30 cellular contexts compared by ENCODE assay signal in the genomic region with DNA sequence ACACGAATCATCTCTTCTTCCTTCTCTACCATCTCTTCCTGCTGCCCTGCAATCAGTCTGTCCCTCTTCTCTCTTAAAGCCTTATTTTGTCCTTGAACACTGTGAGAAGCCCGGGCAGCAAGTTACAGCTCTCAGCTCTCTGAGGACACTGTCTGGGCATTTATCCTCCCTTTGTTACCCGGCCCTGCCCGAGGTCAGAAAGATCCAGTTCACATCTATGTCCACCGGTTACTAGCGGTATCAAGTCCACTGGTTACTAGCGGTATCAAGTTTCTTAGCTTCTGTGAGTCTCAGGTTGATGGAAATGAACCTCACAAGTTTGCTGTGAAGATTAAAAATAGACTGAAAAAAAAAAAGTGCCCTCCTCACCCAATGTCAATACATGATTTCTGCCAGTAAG. TPM values are rescaled to one million over a fixed set of nuclear protein-coding genes. Genes with fewer than 3 reads are reported as not detected.
"Had no signal": no experiment of that assay in that cellular context is flagged by ENCODE, and none has a peak within 500 bp of the region (broad histone marks: within the 10 kb centered on the region; RNA-seq: fewer than 3 reads in every experiment).

No MANE protein-coding gene starts in this region.

- H3K27me3 ChIP-seq: colonic mucosa had no signal

- ATAC-seq: activated CD4-positive, CD25-positive, alpha-beta regulatory T cell treated with anti-CD3 and anti-CD28 coated beads, Interleukin-2, amount 50 U/mL, for 24 hours; activated CD8-positive, alpha-beta T cell treated with anti-CD3 and anti-CD28 coated beads for 36 hours; activated T-cell treated with anti-CD3 and anti-CD28 coated beads, Interleukin-2, amount 50 U/mL, for 4 hours; activated T-helper 17 cell treated with anti-CD3 and anti-CD28 coated beads, Interleukin-2, amount 50 U/mL, for 72 hours; esophagus mucosa; heart left ventricle; T-cell had no signal

- H3K9me3 ChIP-seq: colonic mucosa had no signal

- H3K4me3 ChIP-seq: colonic mucosa, heart left ventricle had no signal

- H3K27ac ChIP-seq: colonic mucosa, heart left ventricle, WERI-Rb-1 had no signal

- H3K4me1 ChIP-seq: colonic mucosa, heart left ventricle had no signal

- DNase-seq: activated B cell treated with CpG ODN at 0.5 μM for 24 hours; activated CD4-positive, alpha-beta T cell treated with anti-CD3 and anti-CD28 coated beads for 48 hours; activated CD4-positive, alpha-beta T cell treated with anti-CD3 and anti-CD28 coated beads, Interleukin-2, amount 50 U/mL, for 1 hour; activated CD4-positive, alpha-beta T cell treated with anti-CD3 and anti-CD28 coated beads, Interleukin-2, amount 50 U/mL, for 48 hours; activated CD8-positive, alpha-beta memory T cell treated with anti-CD3 and anti-CD28 coated beads for 24 hours; activated CD8-positive, alpha-beta T cell treated with anti-CD3 and anti-CD28 coated beads for 36 hours; activated gamma-delta T cell; activated naive CD4-positive, alpha-beta T cell; activated naive CD4-positive, alpha-beta T cell treated with anti-CD3 and anti-CD28 coated beads, Interleukin-2, amount 50 U/mL, for 16 hours; activated T-cell treated with anti-CD3 and anti-CD28 coated beads, Interleukin-2, amount 50 U/mL, for 4 hours; amniotic stem cell; anterior cingulate cortex; central memory CD4-positive, alpha-beta T cell; cerebellar nuclear complex; colonic mucosa; effector CD8-positive, alpha-beta T cell; foreskin fibroblast; glutamatergic neuron; heart left ventricle; SW 1271; T-cell; T1000; WERI-Rb-1 had no signal

- H3K36me3 ChIP-seq: colonic mucosa, heart left ventricle had no signal

RNA-seq across cellular contexts. Expression of gene IL22RA1, which starts 25.3 kb away (rescaled TPM):
- total RNA-seq: activated CD8-positive, alpha-beta T cell treated with anti-CD3 and anti-CD28 coated beads for 36 hours; activated T-helper 17 cell treated with anti-CD3 and anti-CD28 coated beads, Interleukin-2, amount 50 U/mL, for 72 hours; astrocyte; dermis microvascular lymphatic vessel endothelial cell; epithelial cell of proximal tubule; frontal cortex had no signal

RNA-seq across cellular contexts. Expression of gene MYOM3, which starts 56.3 kb away (rescaled TPM):
- total RNA-seq: activated B cell treated with CpG ODN at 0.5 μM for 24 hours; activated CD8-positive, alpha-beta T cell treated with anti-CD3 and anti-CD28 coated beads for 36 hours; activated T-cell treated with anti-CD3 and anti-CD28 coated beads, Interleukin-2, amount 50 U/mL, for 4 hours; activated T-helper 17 cell treated with anti-CD3 and anti-CD28 coated beads, Interleukin-2, amount 50 U/mL, for 72 hours; frontal cortex; T-cell had no signal
